Comparison of ENCODE assay signal across 8 cellular contexts in the genomic region with DNA sequence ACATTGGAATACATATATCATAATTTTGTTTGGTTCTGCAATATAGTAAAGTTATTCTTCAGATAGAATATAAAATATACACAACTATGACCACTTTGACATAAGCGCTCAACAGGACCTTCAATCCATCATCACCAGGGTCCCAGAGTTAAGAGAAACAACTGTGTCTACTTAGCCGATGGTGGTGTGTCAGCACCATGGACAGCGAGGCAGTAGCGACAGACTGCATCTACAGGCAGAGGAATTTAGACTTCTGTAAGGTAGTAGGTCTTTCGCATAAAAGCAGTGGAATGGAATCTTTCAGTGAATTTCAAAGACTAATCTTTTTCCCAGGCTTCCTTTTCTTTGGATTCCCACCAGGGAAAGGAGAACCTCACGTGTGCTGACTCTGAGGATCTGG. TPM values are rescaled to one million over a fixed set of nuclear protein-coding genes. Genes with fewer than 3 reads are reported as not detected.
DNase-seq lines count a peak whose midpoint lies in the region; ATAC-seq and TF ChIP-seq lines count a peak whose summit lies in the region.

No MANE protein-coding gene starts in this region.

- DNase-seq in ELR (ENCODE audit: low read depth), result peak; percentile 49
- DNase-seq in PC-3, result peak; percentile 61
- peak; percentile 57 to 59 for DNase-seq in cardiac fibroblast (ENCODE audit: low read depth in 2 of 2)
- DNase-seq in NCI-H187 (lab: John Stamatoyannopoulos, UW), result no peak

- TF ChIP-seq RAD21 in neural cell (conservative IDR thresholded peaks at IDR 0.05), result no peak

- H3K36me3 ChIP-seq in PC-3 (ENCODE audit: low read depth, low read length), result no peaks in the 10 kb centered on the region
- H3K36me3 ChIP-seq in neural cell (ENCODE audit: insufficient read depth, low read length), result no peaks in the 10 kb centered on the region

- H3K4me3 ChIP-seq in PC-3 (ENCODE audit: low read length), result no peak overlapping the region
- H3K4me3 ChIP-seq in cardiac fibroblast (replicated peaks in 1 of 2; ENCODE audit: low read depth in 2 of 2, low read length in 2 of 2), result no peak overlapping the region
- H3K4me3 ChIP-seq in neural cell (ENCODE audit: low read length), result no peak overlapping the region

- H3K27ac ChIP-seq in PC-3 (ENCODE audit: low read length), result no peak overlapping the region
- no peak overlapping the region for H3K27ac ChIP-seq in neural cell (ENCODE audit: low read length)

- no peaks in the 10 kb centered on the region; the same call in 1 of the 2 replicates for H3K9me2 ChIP-seq in PC-3 (replicated peaks; ENCODE audit: low read length)
- H3K9me2 ChIP-seq in neural cell (ENCODE audit: insufficient read depth, low read length), result no peaks in the 10 kb centered on the region

- no peak overlapping the region for H2AFZ ChIP-seq in PC-3 (ENCODE audit: low read length)
- H2AFZ ChIP-seq in neural cell (ENCODE audit: low read depth, low read length), result no peak overlapping the region

- H3K4me1 ChIP-seq in PC-3 (ENCODE audit: insufficient read depth, low read length), result no peaks in the 10 kb centered on the region

- intact Hi-C loops in PC-3 (cut with micrococcal nuclease), result no loop called here

- H3K9me3 ChIP-seq in PC-3 (ENCODE audit: low read length) (no peaks in the 10 kb centered on the region), neural cell (ENCODE audit: low read length) (no peaks in the 10 kb centered on the region)

- no TSS peak for BruUV-seq in PC-3 (replicated peaks; lab: Mats Ljungman, UMichigan)

- H3K27me3 ChIP-seq in PC-3 (ENCODE audit: low read length) (peaks cover 24% of the 10 kb centered on the region), neural cell (ENCODE audit: insufficient read depth, low read depth, low read length) (no peaks in the 10 kb centered on the region)

- H3K79me2 ChIP-seq in PC-3 (ENCODE audit: low read length) (no peaks in the 10 kb centered on the region), neural cell (replicated peaks; ENCODE audit: insufficient read depth, low read length) (no peaks in the 10 kb centered on the region)

- H3F3A ChIP-seq in PC-3 (ENCODE audit: low read length, unreplicated experiment) (no peaks in the 10 kb centered on the region), neural cell (ENCODE audit: insufficient read depth, low read length, poor library complexity, severe bottlenecking) (no peaks in the 10 kb centered on the region)

- ATAC-seq in PC-3 (peak; percentile 38; the same call in 1 of the 2 replicates), GM18502 (IDR thresholded peaks at IDR 0.05; ENCODE audit: poor library complexity, unreplicated experiment) (no peak), GM21576 (IDR thresholded peaks at IDR 0.05; ENCODE audit: unreplicated experiment) (no peak), HG03095 (IDR thresholded peaks at IDR 0.05; ENCODE audit: unreplicated experiment) (no peak)

- H3K4me2 ChIP-seq in PC-3 (ENCODE audit: low read length) (no peak overlapping the region), neural cell (ENCODE audit: low read length) (no peak overlapping the region)

- H4K20me1 ChIP-seq in PC-3 (ENCODE audit: low read length), result no peaks in the 10 kb centered on the region
- no peaks in the 10 kb centered on the region for H4K20me1 ChIP-seq in neural cell (ENCODE audit: insufficient read depth)

- TF ChIP-seq CTCF in PC-3 (conservative IDR thresholded peaks at IDR 0.05; ENCODE audit: low read depth, low read length) (no peak), cardiac fibroblast (IDR thresholded peaks at IDR 0.05; ENCODE audit: low read depth, low read length) (no peak), neural cell (IDR thresholded peaks at IDR 0.05; ENCODE audit: poor library complexity, severe bottlenecking) (no peak)

- TF ChIP-seq EP300 in neural cell (conservative IDR thresholded peaks at IDR 0.05; ENCODE audit: poor library complexity, severe bottlenecking), result no peak

- H3K9ac ChIP-seq in PC-3 (ENCODE audit: low read length) (no peak overlapping the region), neural cell (ENCODE audit: low read length) (no peak overlapping the region)

- POLR2A ChIA-PET in PC-3 (lab: Charles Lee; ENCODE audit: unreplicated experiment), result no interaction called here

- CTCF ChIA-PET in PC-3 (lab: Charles Lee), result no interaction called here

TF ChIP-seq in neural cell, 6 proteins besides CTCF, POLR2A, EP300 and RAD21:
- no peak for TF ChIP-seq TAF1 (IDR thresholded peaks at IDR 0.05; ENCODE audit: low read depth)
- TF ChIP-seq REST (IDR thresholded peaks at IDR 0.05; ENCODE audit: borderline replicate concordance), result peak; percentile 78
TF ChIP-seq in neural cell: peak in this region for 1.

RNA-seq across cellular contexts. Expression of gene LRPPRC, which starts 20.5 kb away (rescaled TPM):
- 94.8 and 113 TPM in 2 replicates for total RNA-seq in PC-3 (2014; rRNA removed)
- 63.1 and 66.5 TPM in 2 replicates for polyA plus RNA-seq in neural cell
- polyA minus RNA-seq in neural cell, result 108 and 133 TPM in 2 replicates

Comparison
In these comparisons a context has a peak if more than half of its experiments do, and no peak if none do; other contexts are left out.
1. DNase-seq: peak in ELR (single experiment), PC-3 (single experiment) and cardiac fibroblast (2 of 2); none in NCI-H187 (0 of 2).